ENCODE assay signal across 22 cellular contexts in the genomic region with DNA sequence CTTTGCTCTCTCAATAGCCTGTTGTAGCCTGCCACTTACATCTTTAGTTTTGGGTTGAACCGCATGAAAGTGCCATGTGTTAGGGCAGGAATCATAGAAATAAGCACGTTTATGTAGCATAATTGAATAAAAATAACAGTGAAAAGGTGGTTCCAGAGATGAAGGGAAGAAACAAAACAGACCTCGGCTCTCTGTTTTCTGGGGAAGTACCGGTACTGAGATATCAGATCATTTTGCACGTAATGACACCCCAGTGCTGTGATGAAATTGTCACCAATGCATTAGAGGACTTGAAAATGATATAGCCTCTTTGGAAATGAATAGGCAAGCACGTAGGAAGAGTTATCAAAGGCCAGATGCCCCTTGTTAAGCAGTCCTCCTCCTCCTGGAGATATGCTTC. TPM values are rescaled to one million over a fixed set of nuclear protein-coding genes. Genes with fewer than 3 reads are reported as not detected.
"Had no signal": no experiment of that assay in that cellular context is flagged by ENCODE, and none has a peak within 500 bp of the region (broad histone marks: within the 10 kb centered on the region; RNA-seq: fewer than 3 reads in every experiment).

No MANE protein-coding gene starts in this region.

- H3K4me3 ChIP-seq: adrenal gland, gastrocnemius medialis, lung, upper lobe of right lung had no signal

- H3K36me3 Mint-ChIP-seq: activated naive CD4-positive, alpha-beta T cell treated with anti-CD3 and anti-CD28 coated beads, Interleukin-2, amount 50 U/mL, for 72 hours had no signal

- DNase-seq: activated CD4-positive, alpha-beta T cell treated with anti-CD3 and anti-CD28 coated beads, Interleukin-2, amount 50 U/mL, for 1 hour; activated CD4-positive, CD25-positive, alpha-beta regulatory T cell treated with anti-CD3 and anti-CD28 coated beads, Interleukin-2, amount 50 U/mL, for 72 hours; activated gamma-delta T cell; activated T-cell treated with anti-CD3 and anti-CD28 coated beads, Interleukin-2, amount 50 U/mL, for 72 hours; adrenal gland; effector CD4-positive, alpha-beta T cell; gastrocnemius medialis; head of caudate nucleus; kidney; midbrain; nephron progenitor cell; occipital lobe; posterior cingulate gyrus; stimulated activated naive CD4-positive, alpha-beta T cell; upper lobe of right lung had no signal

- H3K9me3 ChIP-seq: adrenal gland, gastrocnemius medialis, upper lobe of right lung had no signal

- H3K4me3 Mint-ChIP-seq: activated T-cell treated with anti-CD3 and anti-CD28 coated beads, Interleukin-2, amount 50 U/mL, for 72 hours; nephron progenitor cell had no signal

- H3K27ac ChIP-seq: gastrocnemius medialis, upper lobe of right lung, VCaP had no signal

- H3K27ac Mint-ChIP-seq: activated naive CD4-positive, alpha-beta T cell treated with anti-CD3 and anti-CD28 coated beads, Interleukin-2, amount 50 U/mL, for 72 hours; activated T-cell treated with anti-CD3 and anti-CD28 coated beads, Interleukin-2, amount 50 U/mL, for 72 hours; nephron progenitor cell had no signal

- H3K9me3 Mint-ChIP-seq: activated naive CD4-positive, alpha-beta T cell treated with anti-CD3 and anti-CD28 coated beads, Interleukin-2, amount 50 U/mL, for 72 hours; activated T-cell treated with anti-CD3 and anti-CD28 coated beads, Interleukin-2, amount 50 U/mL, for 72 hours; nephron progenitor cell had no signal

- H3K36me3 ChIP-seq: adrenal gland, gastrocnemius medialis, upper lobe of right lung had no signal

- H3K27me3 ChIP-seq: adrenal gland, gastrocnemius medialis, upper lobe of right lung had no signal

- ATAC-seq: activated naive CD4-positive, alpha-beta T cell treated with anti-CD3 and anti-CD28 coated beads, Interleukin-2, amount 50 U/mL, for 72 hours; esophagus mucosa; gastrocnemius medialis; left lobe of liver; upper lobe of right lung had no signal

RNA-seq across cellular contexts. Expression of gene DLK1, which starts 42.5 kb away (rescaled TPM):
- total RNA-seq: activated CD8-positive, alpha-beta memory T cell treated with anti-CD3 and anti-CD28 coated beads for 36 hours; activated naive CD4-positive, alpha-beta T cell treated with anti-CD3 and anti-CD28 coated beads, Interleukin-2, amount 50 U/mL, for 72 hours; activated T-cell treated with anti-CD3 and anti-CD28 coated beads, Interleukin-2, amount 50 U/mL, for 72 hours; kidney; renal cortical epithelial cell; upper lobe of right lung had no signal
